ENCODE assay signal across 1 cellular context in genomic region chr7:120066898-120067297, GRCh38.
DNase-seq lines count a peak whose midpoint lies in the region; ATAC-seq, FAIRE-seq and TF ChIP-seq lines count a peak whose summit lies in the region.
"Not testable (repeated sequence)": the region's sequence is repeated elsewhere in the genome, so short reads cannot be mapped to it uniquely, and the experiment has no call there.

No MANE protein-coding gene starts in this region.

- not testable (repeated sequence) for DNase-seq in K562 (ENCODE audit: extremely low read depth in 1 of 4, low spot score in 3 of 4)

- not testable (repeated sequence) for H3K4me3 ChIP-seq in K562

- not testable (repeated sequence) for H3K36me3 ChIP-seq in K562 (ENCODE audit: control insufficient read depth, insufficient read depth, low read length)

- ATAC-seq in K562: not testable (repeated sequence)

- not testable (repeated sequence) for H2AFZ ChIP-seq in K562 (ENCODE audit: low read depth, low read length)

- H3K9ac ChIP-seq in K562 (ENCODE audit: insufficient read depth in 1 of 2, low read depth in 2 of 2, low read length in 2 of 2): not testable (repeated sequence)

- not testable (repeated sequence) for TF ChIP-seq POLR2A in K562 (conservative IDR thresholded peaks at IDR 0.05)

- not testable (repeated sequence) for BruUV-seq in K562 (replicated peaks; lab: Mats Ljungman, UMichigan)

- not testable (repeated sequence) for TF ChIP-seq EP300 in K562 (IDR thresholded peaks at IDR 0.05; ENCODE audit: low read length)

- not testable (repeated sequence) for TF ChIP-seq CTCF in K562 (IDR thresholded peaks at IDR 0.05 in 2 of 3, conservative IDR thresholded peaks at IDR 0.05 in 1 of 3; ENCODE audit: insufficient read depth in 2 of 3, low read depth in 1 of 3, low read length in 3 of 3)

- intact Hi-C loops in K562 (cut with micrococcal nuclease): not testable (repeated sequence)

- H3K4me1 ChIP-seq in K562 (replicated peaks in 1 of 2; ENCODE audit: control insufficient read depth in 2 of 2, insufficient read depth in 2 of 2, low read length in 2 of 2): not testable (repeated sequence)

- POLR2A ChIA-PET in K562 (lab: Yijun Ruan, JAX): not testable (repeated sequence)

- not testable (repeated sequence) for H4K20me1 ChIP-seq in K562 (replicated peaks; ENCODE audit: control insufficient read depth, insufficient read depth, low read length)

- H3K79me2 ChIP-seq in K562 (ENCODE audit: control insufficient read depth, insufficient read depth, low read length): not testable (repeated sequence)

- not testable (repeated sequence) for H3K9me1 ChIP-seq in K562 (ENCODE audit: control insufficient read depth, insufficient read depth, low read length)

- in situ Hi-C loops in K562 (cut with MboI): not testable (repeated sequence)

- not testable (repeated sequence) for TF ChIP-seq RAD21 in K562 (CRISPR knock-in tag; conservative IDR thresholded peaks at IDR 0.05 in 1 of 2, IDR thresholded peaks at IDR 0.05 in 1 of 2)

- H3K9me3 ChIP-seq in K562 (replicated peaks; ENCODE audit: control insufficient read depth, insufficient read depth, low read depth, low read length): not testable (repeated sequence)

- CTCF ChIA-PET in K562 (lab: Yijun Ruan, JAX; ENCODE audit: low intra/inter-chr PET ratio): not testable (repeated sequence)

- H3K27me3 ChIP-seq in K562 (ENCODE audit: control insufficient read depth in 2 of 2, insufficient read depth in 2 of 2, low read length in 2 of 2): not testable (repeated sequence)

- not testable (repeated sequence) for H3K4me2 ChIP-seq in K562 (ENCODE audit: insufficient read depth, low read length)

- FAIRE-seq in K562 (lab: Jason Lieb, UNC): not testable (repeated sequence)

- not testable (repeated sequence) for H3K27ac ChIP-seq in K562 (ENCODE audit: extremely low read depth, low read depth, low read length)

TF ChIP-seq in K562, 482 proteins besides CTCF, POLR2A, EP300 and RAD21:
- peak; percentile 95 for TF ChIP-seq ZNF431 (CRISPR knock-in tag; IDR thresholded peaks at IDR 0.05)
